ENCODE assay signal across 29 cellular contexts in the genomic region with DNA sequence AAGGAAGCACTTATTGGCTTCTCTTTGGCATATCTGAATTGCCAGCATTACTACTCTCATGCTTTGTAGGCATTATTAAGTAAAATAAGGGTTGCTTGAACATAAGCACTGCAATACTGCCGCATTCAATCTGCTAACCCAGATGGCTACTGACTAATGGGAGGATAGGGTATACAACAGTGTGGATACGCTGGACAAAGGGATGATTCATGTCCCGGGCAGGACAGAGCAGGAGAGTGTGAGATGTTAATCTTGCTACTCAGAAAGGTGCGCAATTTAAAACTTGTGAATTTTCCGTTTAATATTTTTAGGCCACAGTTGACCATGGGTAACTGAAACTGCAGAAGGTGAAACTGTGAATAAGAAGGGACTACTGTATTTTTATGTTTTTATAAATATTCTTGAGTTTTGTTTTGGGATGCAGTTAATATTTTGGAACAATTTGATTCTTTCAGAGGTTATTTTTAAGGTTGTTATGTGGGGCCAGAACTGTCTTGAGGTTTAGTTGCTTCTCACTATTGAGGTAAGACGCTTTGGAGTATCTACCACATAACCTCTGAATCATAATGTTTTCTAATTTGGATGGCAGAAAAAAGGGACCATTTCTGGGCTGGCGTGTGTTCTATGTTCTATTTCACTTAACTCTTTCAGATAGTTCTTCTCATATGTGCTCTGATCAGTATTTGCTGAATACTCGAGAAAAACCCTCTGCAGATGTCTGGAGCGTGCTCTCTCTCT.
DNase-seq lines count a peak whose midpoint lies in the region; ATAC-seq, FAIRE-seq and TF ChIP-seq lines count a peak whose summit lies in the region.
"Had no signal": no experiment of that assay in that cellular context is flagged by ENCODE, and none has a peak within 500 bp of the region (broad histone marks: within the 10 kb centered on the region; RNA-seq: fewer than 3 reads in every experiment).

No MANE protein-coding gene starts in this region.

- TF ChIP-seq CTCF in bronchial epithelial cell (IDR thresholded peaks at IDR 0.05; ENCODE audit: insufficient read depth, low read length, severe bottlenecking): no peak

- H3K27me3 ChIP-seq in bronchial epithelial cell (ENCODE audit: control insufficient read depth, insufficient read depth, low read length) (no peaks in the 10 kb centered on the region), aorta (ENCODE audit: control insufficient read depth in 1 of 2, insufficient read depth in 2 of 2, low read length in 1 of 2) (no peaks in the 10 kb centered on the region), H7 (ENCODE audit: control insufficient read depth, insufficient read depth, low read length) (no peaks in the 10 kb centered on the region)
- H3K27me3 ChIP-seq: adrenal gland, brain microvascular endothelial cell, heart left ventricle had no signal

- intact Hi-C loops in aorta (cut with DNase I): no loop called here

- no peak overlapping the region for H3K27ac ChIP-seq in aorta (ENCODE audit: low read depth in 1 of 2, low read length in 2 of 2)
- H3K27ac ChIP-seq: adrenal gland, brain microvascular endothelial cell, heart left ventricle, tibial nerve, VCaP had no signal

- TF ChIP-seq POLR2A in GM12892 (IDR thresholded peaks at IDR 0.05; ENCODE audit: low read depth, low read length): no peak

- no peak for DNase-seq in GM12892 (ENCODE audit: insufficient read length)
- peak; percentile 27 for DNase-seq in RPMI7951 (ENCODE audit: low read depth)
- DNase-seq in bronchial epithelial cell (ENCODE audit: low read depth): peak; percentile 85
- peak; percentile 77 for DNase-seq in iris pigment epithelial cell (ENCODE audit: low read depth)
- DNase-seq in aorta: no peak
- no peak for DNase-seq in H7
- no peak for DNase-seq in middle frontal gyrus (ENCODE audit: extremely low spot score, low spot score)
- no peak for DNase-seq in iPS-NIHi11 (ENCODE audit: low spot score)
- DNase-seq: activated CD4-positive, alpha-beta T cell treated with anti-CD3 and anti-CD28 coated beads for 36 hours; activated CD8-positive, alpha-beta T cell treated with anti-CD3 and anti-CD28 coated beads, Interleukin-2, amount 10 ng/mL, durations not matched to agents 7 days and 5 days; activated naive CD4-positive, alpha-beta T cell treated with anti-CD3 and anti-CD28 coated beads, Interleukin-2, amount 10 ng/mL, durations not matched to agents 7 days and 5 days; adrenal gland; BE2C; brain microvascular endothelial cell; CD8-positive, alpha-beta memory T cell; effector CD4-positive, alpha-beta T cell; erythroblast; foreskin melanocyte; HCEC 1CT; heart left ventricle; naive thymus-derived CD4-positive, alpha-beta T cell; NCI-H1092; NCI-H1694 treated with DMSO at 0.1 percent for 48 hours; NCI-H2171; NCI-H82; nucleus accumbens; stimulated activated CD4-positive, alpha-beta T cell treated with anti-CD3 and anti-CD28 coated beads, Interleukin-4, amount 100 ng/mL, for 24 hours had no signal

- H3K36me3 ChIP-seq in bronchial epithelial cell (ENCODE audit: control insufficient read depth, insufficient read depth, low read length): no peaks in the 10 kb centered on the region
- H3K36me3 ChIP-seq in aorta (ENCODE audit: control insufficient read depth in 1 of 2, insufficient read depth in 2 of 2, low read length in 1 of 2): no peaks in the 10 kb centered on the region
- no peaks in the 10 kb centered on the region for H3K36me3 ChIP-seq in H7 (replicated peaks; ENCODE audit: control insufficient read depth, insufficient read depth, low read length)
- H3K36me3 ChIP-seq: adrenal gland, BE2C, brain microvascular endothelial cell, heart left ventricle, tibial nerve had no signal

- H3K4me3 ChIP-seq in bronchial epithelial cell (ENCODE audit: low read depth, low read length): no peak overlapping the region
- H3K4me3 ChIP-seq in aorta (ENCODE audit: low read length in 2 of 2): no peak overlapping the region
- no peak overlapping the region for H3K4me3 ChIP-seq in H7 (ENCODE audit: insufficient read depth, low read depth, low read length)
- H3K4me3 ChIP-seq: adrenal gland, heart left ventricle, tibial nerve had no signal

- FAIRE-seq in GM12892 (lab: Jason Lieb, UNC) (peak; percentile 56), bronchial epithelial cell (lab: Jason Lieb, UNC) (no peak)

- no peaks in the 10 kb centered on the region for H3K9me3 ChIP-seq in aorta (ENCODE audit: control insufficient read depth, low read length)
- H3K9me3 ChIP-seq: adrenal gland, BE2C, tibial nerve had no signal

- WGBS in aorta, 2 donors: 83 to 86% methylated on average over 9 of the region's 9 CpGs

- no peak for ATAC-seq in aorta (ENCODE audit: low FRiP score)
- ATAC-seq: activated CD4-positive, alpha-beta T cell treated with anti-CD3 and anti-CD28 coated beads for 36 hours; activated CD8-positive, alpha-beta T cell treated with anti-CD3 and anti-CD28 coated beads, Interleukin-2, amount 10 ng/mL, durations not matched to agents 7 days and 5 days; heart left ventricle; naive thymus-derived CD4-positive, alpha-beta T cell had no signal

- H3K4me1 ChIP-seq in aorta (ENCODE audit: control insufficient read depth in 1 of 2, insufficient read depth in 2 of 2, low read length in 2 of 2): no peaks in the 10 kb centered on the region
- H3K4me1 ChIP-seq: adrenal gland, BE2C, tibial nerve had no signal

Comparison
In these comparisons a context has a peak if more than half of its experiments do, and no peak if none do; other contexts are left out.
1. DNase-seq: peak in RPMI7951 (single experiment), bronchial epithelial cell (single experiment) and iris pigment epithelial cell (single experiment); none in GM12892 (single experiment), aorta (0 of 2), H7 (single experiment), middle frontal gyrus (single experiment) and iPS-NIHi11 (single experiment).